8 cellular contexts compared by ENCODE assay signal in the genomic region with DNA sequence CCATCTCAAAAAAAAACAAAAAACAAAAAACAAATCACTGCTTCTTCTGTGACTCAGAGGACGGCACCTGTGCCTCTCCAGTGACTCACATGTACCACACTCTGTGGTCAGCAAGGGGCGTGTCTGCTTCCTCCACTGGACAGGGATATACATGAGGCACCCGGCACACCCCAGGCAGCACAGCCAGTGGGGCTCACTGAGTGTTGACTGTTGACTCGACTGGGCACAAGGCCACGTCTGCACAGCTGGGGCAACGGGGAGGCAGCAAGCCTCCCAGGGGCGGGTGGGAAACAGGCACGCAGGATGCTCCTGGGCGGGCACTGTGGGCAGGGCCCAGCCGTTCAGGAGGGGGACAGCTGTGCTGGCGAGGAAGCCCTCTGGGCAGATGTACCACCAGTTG.
DNase-seq lines count a peak whose midpoint lies in the region; ATAC-seq and TF ChIP-seq lines count a peak whose summit lies in the region.

No MANE protein-coding gene starts in this region.

- H3K4me3 ChIP-seq in psoas muscle: no peak overlapping the region

- intact Hi-C loops in psoas muscle (cut with DNase I): no loop called here

- H3K27ac ChIP-seq in psoas muscle: peak overlapping the region; percentile 63

- TF ChIP-seq CTCF in psoas muscle (IDR thresholded peaks at IDR 0.05): no peak

- 40 to 47% (median 45%) methylated on average over 9 to 11 of the region's 11 CpGs for WGBS in psoas muscle, 3 donors

- DNase-seq in GM04504 (ENCODE audit: low read depth) (peak; percentile 97), RKO (ENCODE audit: low spot score) (peak; percentile 98), dermis microvascular lymphatic vessel endothelial cell (ENCODE audit: low read depth in 2 of 2) (peak; percentile 86 to 97), psoas muscle (peak; percentile 90 to 91), NCI-H510A (lab: John Stamatoyannopoulos, UW) (no peak)

- H3K36me3 ChIP-seq in psoas muscle (ENCODE audit: insufficient read depth in 1 of 2, low read depth in 1 of 2): peaks cover 0 to 26% of the 10 kb centered on the region in 2 donors

- peaks cover 0 to 1% (median 0%) of the 10 kb centered on the region in 3 donors for H3K27me3 ChIP-seq in psoas muscle (ENCODE audit: insufficient read depth in 3 of 3, low read length in 2 of 3)

- ATAC-seq in psoas muscle (peak; percentile 89 to 97 (median 94)), HG02840 (IDR thresholded peaks at IDR 0.05; ENCODE audit: low FRiP score, unreplicated experiment) (no peak), GM19023 (IDR thresholded peaks at IDR 0.05; ENCODE audit: unreplicated experiment) (no peak), GM21529 (IDR thresholded peaks at IDR 0.05; ENCODE audit: unreplicated experiment) (no peak)

- H3K9me3 ChIP-seq in psoas muscle: no peaks in the 10 kb centered on the region

- peaks cover 6% of the 10 kb centered on the region for H3K4me1 ChIP-seq in psoas muscle

Comparison
In these comparisons a context has a peak if more than half of its experiments do, and no peak if none do; other contexts are left out.
1. ATAC-seq: peak in psoas muscle (4 of 4); none in HG02840 (single experiment), GM19023 (single experiment) and GM21529 (single experiment).